ENCODE assay signal across 1 cellular context in genomic region chr17:65100316-65101140, GRCh38.
TF ChIP-seq lines count a peak whose summit lies in the region.

No MANE protein-coding gene starts in this region.

TF ChIP-seq in HepG2, 621 proteins besides CTCF, POLR2A, EP300 and RAD21 (continued from another document and continues in another):
- TF ChIP-seq RBM39 (IDR thresholded peaks at IDR 0.05; ENCODE audit: low read depth, low read length, poor library complexity, severe bottlenecking) (peak; percentile 52), ZFP82 (CRISPR knock-in tag; IDR thresholded peaks at IDR 0.05; ENCODE audit: borderline replicate concordance) (peak; percentile 66; the same call in 1 of the 2 replicates), SAP130 (CRISPR knock-in tag; IDR thresholded peaks at IDR 0.05; ENCODE audit: low read depth) (peak; percentile 79), HCFC1 (IDR thresholded peaks at IDR 0.05; ENCODE audit: low read depth, low read length) (no peak), MAF1 (CRISPR knock-in tag; IDR thresholded peaks at IDR 0.05; ENCODE audit: borderline replicate concordance) (no peak), KAT8 (CRISPR knock-in tag; IDR thresholded peaks at IDR 0.05) (peak; percentile 48; the same call in 1 of the 2 replicates), FOXO1 (CRISPR knock-in tag; IDR thresholded peaks at IDR 0.05) (no peak; the same call in 1 of the 2 replicates), KDM5B (CRISPR knock-in tag; IDR thresholded peaks at IDR 0.05; ENCODE audit: borderline replicate concordance) (peak; percentile 89), ZNF775 (CRISPR knock-in tag; IDR thresholded peaks at IDR 0.05; ENCODE audit: borderline replicate concordance) (no peak), HNF4G (IDR thresholded peaks at IDR 0.05; ENCODE audit: borderline replicate concordance, low read depth, low read length) (peak; percentile 18; the same call in 1 of the 2 replicates), HNF4G (CRISPR knock-in tag; IDR thresholded peaks at IDR 0.05; ENCODE audit: borderline replicate concordance, low read depth) (no peak), ZNF17 (CRISPR knock-in tag; IDR thresholded peaks at IDR 0.05) (no peak), ZNF24 (IDR thresholded peaks at IDR 0.05) (no peak), WIZ (CRISPR knock-in tag; IDR thresholded peaks at IDR 0.05) (no peak), ZC3H13 (CRISPR knock-in tag; IDR thresholded peaks at IDR 0.05) (0 out of 2 replicates have a peak, but pooled peaks have one; percentile 80), ZNF431 (CRISPR knock-in tag; IDR thresholded peaks at IDR 0.05; ENCODE audit: borderline replicate concordance, low read depth) (0 out of 2 replicates have a peak, but pooled peaks have one; percentile 19), ARNT2 (CRISPR knock-in tag; IDR thresholded peaks at IDR 0.05; ENCODE audit: low read depth) (peak; percentile 80), SIN3B (IDR thresholded peaks at IDR 0.05; ENCODE audit: low read length) (peak; percentile 53; the same call in 1 of the 2 replicates), ARNTL (CRISPR knock-in tag; IDR thresholded peaks at IDR 0.05) (no peak), ZBTB7A (CRISPR knock-in tag; IDR thresholded peaks at IDR 0.05) (peak; percentile 67), KLF16 (CRISPR knock-in tag; IDR thresholded peaks at IDR 0.05) (peak in 1 of 2 experiments; percentile 29; a peak in 1 of 4 replicates), ZNF746 (CRISPR knock-in tag; IDR thresholded peaks at IDR 0.05) (no peak), GABPB1 (CRISPR knock-in tag; IDR thresholded peaks at IDR 0.05) (peak; percentile 72), ZMYM4 (CRISPR knock-in tag; IDR thresholded peaks at IDR 0.05) (peak; percentile 55; the same call in 1 of the 2 replicates), THRA (CRISPR knock-in tag; IDR thresholded peaks at IDR 0.05; ENCODE audit: borderline replicate concordance) (peak; percentile 39; the same call in 1 of the 2 replicates), THAP7 (CRISPR knock-in tag; IDR thresholded peaks at IDR 0.05) (no peak), TRIM22 (IDR thresholded peaks at IDR 0.05) (no peak), MTERF4 (CRISPR knock-in tag; IDR thresholded peaks at IDR 0.05) (0 out of 2 replicates have a peak, but pooled peaks have one; percentile 2), NFKB2 (CRISPR knock-in tag; IDR thresholded peaks at IDR 0.05; ENCODE audit: borderline replicate concordance) (peak; percentile 48; the same call in 1 of the 2 replicates), ZNF275 (CRISPR knock-in tag; IDR thresholded peaks at IDR 0.05; ENCODE audit: borderline replicate concordance) (peak; percentile 49; the same call in 1 of the 2 replicates), ZBTB33 (CRISPR knock-in tag; IDR thresholded peaks at IDR 0.05) (no peak), LCORL (IDR thresholded peaks at IDR 0.05) (no peak), LCORL (CRISPR knock-in tag; IDR thresholded peaks at IDR 0.05) (0 out of 2 replicates have a peak, but pooled peaks have one; percentile 52), SOX6 (IDR thresholded peaks at IDR 0.05) (no peak), SOX6 (CRISPR knock-in tag; IDR thresholded peaks at IDR 0.05) (peak; percentile 38), SALL1 (CRISPR knock-in tag; IDR thresholded peaks at IDR 0.05) (peak; percentile 59; the same call in 1 of the 2 replicates), RFXAP (CRISPR knock-in tag; IDR thresholded peaks at IDR 0.05; ENCODE audit: borderline replicate concordance) (no peak), HBP1 (CRISPR knock-in tag; IDR thresholded peaks at IDR 0.05; ENCODE audit: low read depth) (0 out of 2 replicates have a peak, but pooled peaks have one; percentile 28), GFI1 (CRISPR knock-in tag; IDR thresholded peaks at IDR 0.05; ENCODE audit: borderline replicate concordance) (0 out of 2 replicates have a peak, but pooled peaks have one; percentile 40), HNRNPK (IDR thresholded peaks at IDR 0.05; ENCODE audit: low read depth, low read length, poor library complexity, severe bottlenecking) (peak; percentile 100), ZNF580 (CRISPR knock-in tag; IDR thresholded peaks at IDR 0.05; ENCODE audit: borderline replicate concordance, low read depth) (peak; percentile 40; the same call in 1 of the 2 replicates), PTBP1 (IDR thresholded peaks at IDR 0.05; ENCODE audit: low read depth, low read length, poor library complexity, severe bottlenecking) (peak; percentile 46), MYNN (CRISPR knock-in tag; IDR thresholded peaks at IDR 0.05; ENCODE audit: low read depth) (0 out of 2 replicates have a peak, but pooled peaks have one; percentile 49), DMTF1 (CRISPR knock-in tag; IDR thresholded peaks at IDR 0.05) (no peak), GATAD2A (CRISPR knock-in tag; IDR thresholded peaks at IDR 0.05) (0 out of 2 replicates have a peak, but pooled peaks have one; percentile 10), ZHX1 (CRISPR knock-in tag; IDR thresholded peaks at IDR 0.05; ENCODE audit: low read depth) (no peak), NR1H2 (CRISPR knock-in tag; IDR thresholded peaks at IDR 0.05; ENCODE audit: borderline replicate concordance, low read depth) (no peak), SATB2 (CRISPR knock-in tag; IDR thresholded peaks at IDR 0.05) (no peak), TFDP1 (CRISPR knock-in tag; IDR thresholded peaks at IDR 0.05; ENCODE audit: borderline replicate concordance) (peak; percentile 74; the same call in 1 of the 2 replicates), MED8 (CRISPR knock-in tag; IDR thresholded peaks at IDR 0.05; ENCODE audit: insufficient replicate concordance) (peak; percentile 25), ZFP41 (CRISPR knock-in tag; IDR thresholded peaks at IDR 0.05; ENCODE audit: borderline replicate concordance) (no peak), BHLHE40 (IDR thresholded peaks at IDR 0.05; ENCODE audit: low read length) (peak; percentile 37)
